Comparison of ENCODE assay signal across 10 cellular contexts in the genomic region with DNA sequence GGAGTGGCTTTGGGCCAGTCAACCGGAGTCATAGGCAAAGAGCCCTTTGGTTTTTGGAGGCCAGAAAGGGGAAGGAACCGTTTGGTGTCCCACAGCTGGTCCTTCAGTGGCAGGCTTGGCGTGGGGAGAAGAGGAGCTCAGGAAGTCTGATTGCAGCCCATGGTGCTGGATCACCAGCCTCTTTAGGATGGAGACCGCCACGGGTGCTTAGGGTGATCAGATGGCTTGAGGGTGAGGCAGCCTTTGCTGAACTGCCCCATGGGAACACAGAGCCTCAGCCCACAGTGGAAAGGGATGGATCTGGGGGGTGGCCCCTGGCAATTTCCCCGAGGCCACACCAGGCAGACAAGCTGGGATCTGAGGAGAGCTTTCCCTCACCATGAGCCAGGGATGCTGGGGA. TPM values are rescaled to one million over a fixed set of nuclear protein-coding genes. Genes with fewer than 3 reads are reported as not detected.
"Had no signal": no experiment of that assay in that cellular context is flagged by ENCODE, and none has a peak within 500 bp of the region (broad histone marks: within the 10 kb centered on the region; RNA-seq: fewer than 3 reads in every experiment).

No MANE protein-coding gene starts in this region.

- H3K27ac Mint-ChIP-seq: GM23338, H9, HFFc6 had no signal

- H3K9me3 Mint-ChIP-seq: HFFc6 had no signal

- H3K27ac ChIP-seq: GM23248 had no signal

- H3K4me3 Mint-ChIP-seq: GM23338, HFFc6 had no signal

- H3K4me1 Mint-ChIP-seq: GM23338, H9 had no signal

- H3K4me1 ChIP-seq: HAP-1 had no signal

- DNase-seq: GM23248, GOT3, H7, H9, HCEC 1CT, HFFc6 had no signal

- H3K36me3 ChIP-seq: HAP-1 had no signal

- H3K9me3 ChIP-seq: HAP-1 had no signal

- H3K4me3 ChIP-seq: GM23248, GM23338, HAP-1 had no signal

- ATAC-seq: GM23338, HCT116 had no signal

RNA-seq across cellular contexts. Expression of a gene that starts 45.8 kb away (rescaled TPM):
- total RNA-seq: GM23248, H4, H7 had no signal
